ENCODE assay signal across 1 cellular context in genomic region chr11:64185323-64186204, GRCh38.
TF ChIP-seq lines count a peak whose summit lies in the region.

TSS of gene STIP1 (plus strand) at chr11:64186171. CDS start at chr11:64186262, 91 bp downstream.

TF ChIP-seq in HepG2, 621 proteins besides CTCF, POLR2A, EP300 and RAD21 (continued from another document and continues in another):
- TF ChIP-seq MLXIP (CRISPR knock-in tag; IDR thresholded peaks at IDR 0.05; ENCODE audit: borderline replicate concordance) (0 out of 2 replicates have a peak, but pooled peaks have one; percentile 40), PCBP1 (IDR thresholded peaks at IDR 0.05; ENCODE audit: borderline replicate concordance, low read depth, low read length) (0 out of 2 replicates have a peak, but pooled peaks have one; percentile 66), HMG20A (CRISPR knock-in tag; IDR thresholded peaks at IDR 0.05; ENCODE audit: borderline replicate concordance) (no peak; the same call in 1 of the 2 replicates), ZNF432 (CRISPR knock-in tag; IDR thresholded peaks at IDR 0.05; ENCODE audit: borderline replicate concordance) (0 out of 2 replicates have a peak, but pooled peaks have one; percentile 69), ZNF510 (CRISPR knock-in tag; IDR thresholded peaks at IDR 0.05; ENCODE audit: low read depth) (peak; percentile 93; the same call in 1 of the 2 replicates), POGZ (CRISPR knock-in tag; IDR thresholded peaks at IDR 0.05) (peak; percentile 46; the same call in 1 of the 2 replicates), FOXM1 (CRISPR knock-in tag; IDR thresholded peaks at IDR 0.05) (no peak), THAP11 (CRISPR knock-in tag; IDR thresholded peaks at IDR 0.05) (peak; percentile 73), ZNF10 (CRISPR knock-in tag; IDR thresholded peaks at IDR 0.05; ENCODE audit: borderline replicate concordance, low read depth) (no peak; the same call in 1 of the 2 replicates), BRCA1 (CRISPR knock-in tag; IDR thresholded peaks at IDR 0.05) (no peak), ARNT2 (CRISPR knock-in tag; IDR thresholded peaks at IDR 0.05; ENCODE audit: low read depth) (peak; percentile 93), ZFP36L2 (CRISPR knock-in tag; IDR thresholded peaks at IDR 0.05) (0 out of 2 replicates have a peak, but pooled peaks have one; percentile 32), BHLHE40 (IDR thresholded peaks at IDR 0.05; ENCODE audit: low read length) (peak; percentile 73), ZNF83 (CRISPR knock-in tag; IDR thresholded peaks at IDR 0.05; ENCODE audit: borderline replicate concordance) (no peak; the same call in 1 of the 2 replicates), ZSCAN31 (CRISPR knock-in tag; IDR thresholded peaks at IDR 0.05; ENCODE audit: low read depth) (peak; percentile 97), ZNF569 (CRISPR knock-in tag; IDR thresholded peaks at IDR 0.05; ENCODE audit: borderline replicate concordance) (no peak), TEAD2 (CRISPR knock-in tag; IDR thresholded peaks at IDR 0.05) (no peak), ZNF234 (CRISPR knock-in tag; conservative IDR thresholded peaks at IDR 0.05) (no peak), ZNF207 (IDR thresholded peaks at IDR 0.05; ENCODE audit: borderline replicate concordance) (no peak), RAD51 (IDR thresholded peaks at IDR 0.05; ENCODE audit: borderline replicate concordance) (peak; percentile 69), NR1H2 (CRISPR knock-in tag; IDR thresholded peaks at IDR 0.05; ENCODE audit: borderline replicate concordance, low read depth) (no peak), ZNF629 (CRISPR knock-in tag; conservative IDR thresholded peaks at IDR 0.05) (no peak), RXRB (CRISPR knock-in tag; IDR thresholded peaks at IDR 0.05; ENCODE audit: borderline replicate concordance) (peak; percentile 63), TFDP1 (CRISPR knock-in tag; IDR thresholded peaks at IDR 0.05; ENCODE audit: borderline replicate concordance) (peak; percentile 89), ZNF652 (CRISPR knock-in tag; IDR thresholded peaks at IDR 0.05; ENCODE audit: borderline replicate concordance, low read depth) (peak; percentile 11; the same call in 1 of the 2 replicates), ZNF546 (CRISPR knock-in tag; conservative IDR thresholded peaks at IDR 0.05) (no peak), ZNF550 (CRISPR knock-in tag; IDR thresholded peaks at IDR 0.05; ENCODE audit: borderline replicate concordance) (peak; percentile 83; the same call in 1 of the 2 replicates), PRDM15 (CRISPR knock-in tag; IDR thresholded peaks at IDR 0.05) (peak; percentile 80; the same call in 1 of the 2 replicates), ZNF784 (CRISPR knock-in tag; IDR thresholded peaks at IDR 0.05; ENCODE audit: borderline replicate concordance) (peak; percentile 98), TEF (CRISPR knock-in tag; IDR thresholded peaks at IDR 0.05) (peak; percentile 87), CAMTA2 (CRISPR knock-in tag; IDR thresholded peaks at IDR 0.05; ENCODE audit: borderline replicate concordance) (0 out of 2 replicates have a peak, but pooled peaks have one; percentile 90), ZZZ3 (CRISPR knock-in tag; IDR thresholded peaks at IDR 0.05; ENCODE audit: borderline replicate concordance) (peak; percentile 66; the same call in 1 of the 2 replicates), HNF1A (IDR thresholded peaks at IDR 0.05; ENCODE audit: low read depth) (no peak), HNF1A (CRISPR knock-in tag; IDR thresholded peaks at IDR 0.05; ENCODE audit: borderline replicate concordance) (no peak; the same call in none of the 2 replicates), ZNF614 (CRISPR knock-in tag; IDR thresholded peaks at IDR 0.05; ENCODE audit: borderline replicate concordance) (peak; percentile 48; the same call in 1 of the 2 replicates), KIAA2018 (CRISPR knock-in tag; IDR thresholded peaks at IDR 0.05; ENCODE audit: borderline replicate concordance) (0 out of 2 replicates have a peak, but pooled peaks have one; percentile 59)
